ENCODE assay signal across 1 cellular context in genomic region chr2:113872201-113872600, GRCh38.
TF ChIP-seq lines count a peak whose summit lies in the region.

No MANE protein-coding gene starts in this region.

TF ChIP-seq in IMR-90, 13 proteins besides CTCF, POLR2A, EP300 and RAD21 (continued from another document):
- TF ChIP-seq CEBPB (IDR thresholded peaks at IDR 0.05; ENCODE audit: low read depth, low read length) = no peak
